Comparison of ENCODE assay signal across 34 cellular contexts in the genomic region with DNA sequence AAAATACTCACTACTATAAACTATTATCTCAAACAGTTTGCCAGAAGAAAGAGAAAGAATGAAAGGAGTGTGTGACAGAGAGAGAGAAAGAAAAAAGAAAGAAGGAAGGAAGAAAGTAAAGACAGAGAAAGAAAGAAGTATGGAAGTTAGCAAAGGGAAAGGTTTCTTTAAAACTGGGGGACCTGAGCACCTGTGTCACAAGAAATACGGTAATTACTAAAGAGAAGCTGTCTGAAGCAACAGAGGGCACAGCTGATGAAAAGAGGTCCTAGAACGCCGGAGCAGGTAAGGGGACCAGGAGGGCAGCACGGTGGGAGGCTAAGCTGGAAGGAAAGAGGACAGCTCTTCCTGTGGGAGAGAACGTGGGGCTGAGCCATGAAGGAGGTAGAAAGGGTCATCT.
"Had no signal": no experiment of that assay in that cellular context is flagged by ENCODE, and none has a peak within 500 bp of the region (broad histone marks: within the 10 kb centered on the region; RNA-seq: fewer than 3 reads in every experiment).

No MANE protein-coding gene starts in this region.

- H3K27me3 ChIP-seq: MG63 had no signal

- H3K4me3 ChIP-seq: MG63 had no signal

- DNase-seq: Karpas-422, Kasumi-1, MG63, MM.1S, MV-4-11, NCI-H1048, NCI-H1092, NCI-H1092 treated with DMSO at 0.1 percent for 48 hours, NCI-H1105, NCI-H1105 treated with DMSO at 0.1 percent for 48 hours, NCI-H1417, NCI-H1417 treated with DMSO at 0.1 percent for 48 hours, NCI-H1436, NCI-H1436 treated with DMSO at 0.1 percent for 48 hours, NCI-H146, NCI-H1694, NCI-H1694 treated with DMSO at 0.1 percent for 48 hours, NCI-H187, NCI-H187 treated with DMSO at 0.1 percent for 48 hours, NCI-H1930, NCI-H2029, NCI-H2029 treated with DMSO at 0.1 percent for 48 hours, NCI-H2081, NCI-H2081 treated with DMSO at 0.1 percent for 48 hours, NCI-H2107, NCI-H2171, NCI-H2171 treated with DMSO at 0.1 percent for 48 hours, NCI-H226, NCI-H345, NCI-H446, NCI-H446 treated with DMSO at 0.1 percent for 48 hours, NCI-H510A, NCI-H510A treated with DMSO at 0.1 percent for 48 hours, NCI-H524 had no signal

- H3K9me3 ChIP-seq: MG63 had no signal

- H3K36me3 ChIP-seq: MG63 had no signal
